ENCODE assay signal across 8 cellular contexts in genomic region chr4:69881173-69881773, GRCh38. TPM values are rescaled to one million over a fixed set of nuclear protein-coding genes. Genes with fewer than 3 reads are reported as not detected.
DNase-seq lines count a peak whose midpoint lies in the region; ATAC-seq and TF ChIP-seq lines count a peak whose summit lies in the region.

No MANE protein-coding gene starts in this region.

- H3K27ac ChIP-seq in RWPE2 (ENCODE audit: poor library complexity, severe bottlenecking) (no peak overlapping the region), dorsolateral prefrontal cortex (no peak overlapping the region)

- H3K4me3 ChIP-seq in RWPE2 (ENCODE audit: severe bottlenecking) (no peak overlapping the region), dorsolateral prefrontal cortex (no peak overlapping the region)

- intact Hi-C loops in dorsolateral prefrontal cortex (cut with DNase I), result loop anchor here (5.0 to 10.0 kb wide), 2 partner anchors 186 to 194 kb away; no protein-coding TSS in a partner anchor

- H3K27me3 ChIP-seq in RWPE2 (ENCODE audit: insufficient read depth, poor library complexity, severe bottlenecking) (no peaks in the 10 kb centered on the region), dorsolateral prefrontal cortex (peaks cover 0 to 6% (median 0%) of the 10 kb centered on the region in 45 donors)

- peak; percentile 98 for TF ChIP-seq CTCF in RWPE2 (IDR thresholded peaks at IDR 0.05; ENCODE audit: poor library complexity, severe bottlenecking)
- TF ChIP-seq CTCF in dorsolateral prefrontal cortex (IDR thresholded peaks at IDR 0.05 in 54 of 56, conservative IDR thresholded peaks at IDR 0.05 in 2 of 56; ENCODE audit: low read depth in 1 of 56, partially characterized antibody in 56 of 56), result peak; percentile 28 to 94 (median 76)

- peak; percentile 85 for ATAC-seq in GM19455 (IDR thresholded peaks at IDR 0.05; ENCODE audit: unreplicated experiment)
- ATAC-seq in HG03575 (IDR thresholded peaks at IDR 0.05; ENCODE audit: extremely low read depth, insufficient number of reproducible peaks, low FRiP score, unreplicated experiment), result peak; percentile 65
- peak; percentile 75 for ATAC-seq in RWPE2 (ENCODE audit: low read depth)

- H3K4me1 ChIP-seq in RWPE2 (ENCODE audit: insufficient read depth, poor library complexity, severe bottlenecking), result no peaks in the 10 kb centered on the region

- no peaks in the 10 kb centered on the region for H3K36me3 ChIP-seq in RWPE2 (ENCODE audit: low read depth)

- H3K9me3 ChIP-seq in RWPE2 (ENCODE audit: severe bottlenecking), result no peaks in the 10 kb centered on the region

- DNase-seq in NCI-H345 (lab: John Stamatoyannopoulos, UW), result peak; percentile 26
- DNase-seq in NCI-H345 treated with DMSO at 0.1 percent for 48 hours (lab: John Stamatoyannopoulos, UW; ENCODE audit: unreplicated experiment), result no peak
- no peak for DNase-seq in RWPE2 (ENCODE audit: low spot score)
- DNase-seq in dorsolateral prefrontal cortex, result peak in 3 of 10 donors; percentile 6 to 40 (median 17)
- DNase-seq in myocyte (ENCODE audit: low read depth), result peak; percentile 50
- no peak for DNase-seq in OCI-M2 (lab: John Stamatoyannopoulos, UW; ENCODE audit: unreplicated experiment)

RNA-seq across cellular contexts. Expression of gene SULT1E1, which starts 21.3 kb away (rescaled TPM):
- total RNA-seq in dorsolateral prefrontal cortex (under 1 TPM in 1 of 120 experiments, not detected in 119; 0.28 TPM), myocyte (not detected in 2 replicates)
- polyA plus RNA-seq in myocyte (2012), result not detected

RNA-seq across cellular contexts. Expression of gene CSN1S1, which starts 49.6 kb away (rescaled TPM):
- 1 to 10 TPM in 3 of 120 experiments, under 1 TPM in 1, not detected in 116; 0.58 to 6.7 (median 1.5) TPM for total RNA-seq in dorsolateral prefrontal cortex
- not detected in 2 replicates for total RNA-seq in myocyte
- not detected for polyA plus RNA-seq in myocyte (2012)

Comparison
In these comparisons a context has a peak if more than half of its experiments do, and no peak if none do; other contexts are left out.
1. DNase-seq: peak in NCI-H345 (single experiment) and myocyte (single experiment); none in NCI-H345 treated with DMSO at 0.1 percent for 48 hours (single experiment), RWPE2 (single experiment) and OCI-M2 (single experiment).
2. Peak in every context shown above with its lines, with median percentiles within 50 percentile points of each other: ATAC-seq.